ENCODE assay signal across 8 cellular contexts in the genomic region with DNA sequence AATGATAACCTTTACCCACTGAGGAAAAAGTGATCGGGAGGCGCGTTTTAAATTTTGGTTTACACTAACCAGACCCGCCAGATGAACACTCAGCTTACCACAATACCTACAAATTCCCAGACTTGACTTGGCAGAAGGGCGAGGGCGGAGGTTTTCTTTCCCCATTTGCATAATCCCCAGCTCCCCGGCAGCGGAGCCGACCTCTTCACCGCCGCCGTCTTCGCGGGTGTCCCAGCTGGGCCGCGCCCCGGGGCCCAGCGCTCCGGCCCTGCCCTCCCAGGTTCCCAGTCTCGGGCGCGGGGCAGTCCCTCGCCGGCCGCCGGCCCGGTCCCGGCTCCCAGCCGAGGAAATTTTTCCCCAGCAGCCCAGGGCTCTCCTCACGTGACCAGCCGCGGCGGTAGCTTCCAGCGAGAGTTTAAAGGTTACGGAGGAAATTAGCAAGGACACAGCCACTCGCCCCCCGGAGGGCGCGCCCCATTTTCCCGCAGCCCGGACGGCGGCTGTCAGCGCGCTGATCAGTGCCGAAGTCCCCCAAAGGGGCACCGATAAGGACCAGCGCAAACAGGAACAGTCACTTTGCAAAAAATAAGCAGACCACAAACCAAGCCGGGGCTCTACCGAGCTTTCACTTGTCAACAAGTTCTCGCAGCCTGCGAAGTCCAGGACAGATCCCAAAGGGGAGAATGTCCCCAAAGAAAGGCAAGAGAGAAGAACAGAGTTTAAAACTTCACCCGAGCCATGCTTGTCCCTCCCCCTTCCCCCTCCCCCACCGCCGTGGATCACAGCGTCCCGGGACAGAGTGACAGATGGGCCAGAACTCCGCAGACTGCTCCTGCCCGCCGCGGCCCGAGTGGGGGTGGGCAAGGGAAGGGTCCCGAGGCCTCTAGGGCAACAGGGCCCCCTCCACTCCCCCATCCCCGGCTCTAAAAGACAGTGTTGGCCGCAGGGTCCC. TPM values are rescaled to one million over a fixed set of nuclear protein-coding genes. Genes with fewer than 3 reads are reported as not detected.
DNase-seq lines count a peak whose midpoint lies in the region; FAIRE-seq and TF ChIP-seq lines count a peak whose summit lies in the region.

No MANE protein-coding gene starts in this region.

- H3K9me2 ChIP-seq in MM.1S (replicated peaks; ENCODE audit: insufficient read depth, low read length), result no peaks in the 10 kb centered on the region

- H3K4me1 ChIP-seq in MM.1S (ENCODE audit: low read length) (peaks cover 11% of the 10 kb centered on the region; the same call in 1 of the 2 replicates), liver (ENCODE audit: control insufficient read depth in 4 of 4, insufficient read depth in 4 of 4, low read length in 3 of 4) (peaks cover 7 to 25% (median 16%) of the 10 kb centered on the region in 4 donors)

- peak; percentile 82 for DNase-seq in GM03348 (ENCODE audit: low spot score)
- DNase-seq in H54 (ENCODE audit: insufficient read length, low spot score), result peak; percentile 70
- DNase-seq in MM.1S, result peak; percentile 63
- DNase-seq in activated CD4-positive, alpha-beta T cell treated with anti-CD3 and anti-CD28 coated beads for 48 hours, result peak; percentile 64
- peak; percentile 30 for DNase-seq in dedifferentiated amniotic fluid mesenchymal stem cell (ENCODE audit: extremely low spot score)
- peak; percentile 60 for DNase-seq in stimulated activated CD4-positive, alpha-beta T cell treated with anti-CD3 and anti-CD28 coated beads, Interleukin-4, amount 100 ng/mL, for 24 hours
- no peak for DNase-seq in NCI-H1930 (lab: John Stamatoyannopoulos, UW)

- H3F3A ChIP-seq in MM.1S (ENCODE audit: insufficient read depth, low read length), result peaks cover 10% of the 10 kb centered on the region; the same call in 1 of the 2 replicates

- H3K36me3 ChIP-seq in MM.1S (replicated peaks; ENCODE audit: insufficient read depth, low read length) (no peaks in the 10 kb centered on the region), liver (ENCODE audit: control insufficient read depth in 4 of 4, insufficient read depth in 3 of 4, low read depth in 1 of 4, low read length in 3 of 4) (no peaks in the 10 kb centered on the region)

- no peak for FAIRE-seq in H54 (lab: Jason Lieb, UNC)

- TF ChIP-seq CTCF in MM.1S (IDR thresholded peaks at IDR 0.05; ENCODE audit: low read length) (no peak), liver (IDR thresholded peaks at IDR 0.05; ENCODE audit: low read depth, low read length, missing input control) (no peak)

- H3K27me3 ChIP-seq in MM.1S (replicated peaks; ENCODE audit: insufficient read depth, low read length) (no peaks in the 10 kb centered on the region), liver (ENCODE audit: control insufficient read depth in 4 of 4, insufficient read depth in 4 of 4, low read length in 3 of 4) (no peaks in the 10 kb centered on the region)

- H3K9me3 ChIP-seq in MM.1S (replicated peaks; ENCODE audit: insufficient read depth, low read length) (no peaks in the 10 kb centered on the region), liver (ENCODE audit: control insufficient read depth in 4 of 4, low read length in 3 of 4) (no peaks in the 10 kb centered on the region)

- H3K4me3 ChIP-seq in MM.1S (ENCODE audit: low read length) (peak overlapping the region; percentile 72), liver (ENCODE audit: low read depth in 1 of 3, low read length in 3 of 3) (peak overlapping the region; percentile 82 to 86 (median 83))

- peak overlapping the region; percentile 57 for H2AFZ ChIP-seq in MM.1S (ENCODE audit: low read length)

- WGBS in liver, result under 1% methylated on average over 65 of the region's 65 CpGs

- no peaks in the 10 kb centered on the region for H4K20me1 ChIP-seq in MM.1S (ENCODE audit: insufficient read depth, low read length)

- TF ChIP-seq RAD21 in liver (IDR thresholded peaks at IDR 0.05), result no peak

- H3K27ac ChIP-seq in MM.1S (ENCODE audit: low read length) (peak overlapping the region; percentile 57; the same call in 1 of the 2 replicates), liver (ENCODE audit: low read depth in 1 of 2, low read length in 2 of 2) (peak overlapping the region; percentile 98 to 99)

- peaks cover 30% of the 10 kb centered on the region for H3K79me2 ChIP-seq in MM.1S (ENCODE audit: low read length)

- H3K9ac ChIP-seq in MM.1S (ENCODE audit: low read length) (peak overlapping the region; percentile 65), liver (ENCODE audit: low read depth in 1 of 2, low read length in 2 of 2) (peak overlapping the region; percentile 89 to 99)

- TF ChIP-seq POLR2A in H54 (IDR thresholded peaks at IDR 0.05; ENCODE audit: low read depth, low read length), result no peak

- H3K4me2 ChIP-seq in MM.1S (ENCODE audit: low read depth, low read length), result peak overlapping the region; percentile 81

TF ChIP-seq in liver, 16 proteins besides CTCF, POLR2A, EP300 and RAD21:
- TF ChIP-seq TAF1 (conservative IDR thresholded peaks at IDR 0.05), result peak; percentile 39
- TF ChIP-seq YY1 (IDR thresholded peaks at IDR 0.05), result peak; percentile 34
- TF ChIP-seq RXRA (IDR thresholded peaks at IDR 0.05), result peak; percentile 38 to 47
- TF ChIP-seq, protein P1, sequence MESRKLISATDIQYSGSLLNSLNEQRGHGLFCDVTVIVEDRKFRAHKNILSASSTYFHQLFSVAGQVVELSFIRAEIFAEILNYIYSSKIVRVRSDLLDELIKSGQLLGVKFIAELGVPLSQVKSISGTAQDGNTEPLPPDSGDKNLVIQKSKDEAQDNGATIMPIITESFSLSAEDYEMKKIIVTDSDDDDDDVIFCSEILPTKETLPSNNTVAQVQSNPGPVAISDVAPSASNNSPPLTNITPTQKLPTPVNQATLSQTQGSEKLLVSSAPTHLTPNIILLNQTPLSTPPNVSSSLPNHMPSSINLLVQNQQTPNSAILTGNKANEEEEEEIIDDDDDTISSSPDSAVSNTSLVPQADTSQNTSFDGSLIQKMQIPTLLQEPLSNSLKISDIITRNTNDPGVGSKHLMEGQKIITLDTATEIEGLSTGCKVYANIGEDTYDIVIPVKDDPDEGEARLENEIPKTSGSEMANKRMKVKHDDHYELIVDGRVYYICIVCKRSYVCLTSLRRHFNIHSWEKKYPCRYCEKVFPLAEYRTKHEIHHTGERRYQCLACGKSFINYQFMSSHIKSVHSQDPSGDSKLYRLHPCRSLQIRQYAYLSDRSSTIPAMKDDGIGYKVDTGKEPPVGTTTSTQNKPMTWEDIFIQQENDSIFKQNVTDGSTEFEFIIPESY (IDR thresholded peaks at IDR 0.05), result no peak
- TF ChIP-seq ATF3 (IDR thresholded peaks at IDR 0.05), result no peak
- TF ChIP-seq NR2F2 (IDR thresholded peaks at IDR 0.05), result peak; percentile 56
- no peak for TF ChIP-seq FOXA1 (IDR thresholded peaks at IDR 0.05)
- no peak for TF ChIP-seq HNF4G (IDR thresholded peaks at IDR 0.05)
- peak in 1 of 2 donors; percentile 51 for TF ChIP-seq EGR1 (IDR thresholded peaks at IDR 0.05; ENCODE audit: low read depth in 2 of 2)
- peak; percentile 43 for TF ChIP-seq SP1 (IDR thresholded peaks at IDR 0.05)
- peak in 1 of 2 donors; percentile 28 for TF ChIP-seq HNF4A (conservative IDR thresholded peaks at IDR 0.05)
- no peak for TF ChIP-seq GABPA (IDR thresholded peaks at IDR 0.05 in 1 of 2, conservative IDR thresholded peaks at IDR 0.05 in 1 of 2)
- no peak for TF ChIP-seq JUND (IDR thresholded peaks at IDR 0.05)
- TF ChIP-seq, protein P2, sequence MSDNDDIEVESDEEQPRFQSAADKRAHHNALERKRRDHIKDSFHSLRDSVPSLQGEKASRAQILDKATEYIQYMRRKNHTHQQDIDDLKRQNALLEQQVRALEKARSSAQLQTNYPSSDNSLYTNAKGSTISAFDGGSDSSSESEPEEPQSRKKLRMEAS (IDR thresholded peaks at IDR 0.05), result no peak
- no peak for TF ChIP-seq FOXA2 (IDR thresholded peaks at IDR 0.05)
- TF ChIP-seq, protein P3, sequence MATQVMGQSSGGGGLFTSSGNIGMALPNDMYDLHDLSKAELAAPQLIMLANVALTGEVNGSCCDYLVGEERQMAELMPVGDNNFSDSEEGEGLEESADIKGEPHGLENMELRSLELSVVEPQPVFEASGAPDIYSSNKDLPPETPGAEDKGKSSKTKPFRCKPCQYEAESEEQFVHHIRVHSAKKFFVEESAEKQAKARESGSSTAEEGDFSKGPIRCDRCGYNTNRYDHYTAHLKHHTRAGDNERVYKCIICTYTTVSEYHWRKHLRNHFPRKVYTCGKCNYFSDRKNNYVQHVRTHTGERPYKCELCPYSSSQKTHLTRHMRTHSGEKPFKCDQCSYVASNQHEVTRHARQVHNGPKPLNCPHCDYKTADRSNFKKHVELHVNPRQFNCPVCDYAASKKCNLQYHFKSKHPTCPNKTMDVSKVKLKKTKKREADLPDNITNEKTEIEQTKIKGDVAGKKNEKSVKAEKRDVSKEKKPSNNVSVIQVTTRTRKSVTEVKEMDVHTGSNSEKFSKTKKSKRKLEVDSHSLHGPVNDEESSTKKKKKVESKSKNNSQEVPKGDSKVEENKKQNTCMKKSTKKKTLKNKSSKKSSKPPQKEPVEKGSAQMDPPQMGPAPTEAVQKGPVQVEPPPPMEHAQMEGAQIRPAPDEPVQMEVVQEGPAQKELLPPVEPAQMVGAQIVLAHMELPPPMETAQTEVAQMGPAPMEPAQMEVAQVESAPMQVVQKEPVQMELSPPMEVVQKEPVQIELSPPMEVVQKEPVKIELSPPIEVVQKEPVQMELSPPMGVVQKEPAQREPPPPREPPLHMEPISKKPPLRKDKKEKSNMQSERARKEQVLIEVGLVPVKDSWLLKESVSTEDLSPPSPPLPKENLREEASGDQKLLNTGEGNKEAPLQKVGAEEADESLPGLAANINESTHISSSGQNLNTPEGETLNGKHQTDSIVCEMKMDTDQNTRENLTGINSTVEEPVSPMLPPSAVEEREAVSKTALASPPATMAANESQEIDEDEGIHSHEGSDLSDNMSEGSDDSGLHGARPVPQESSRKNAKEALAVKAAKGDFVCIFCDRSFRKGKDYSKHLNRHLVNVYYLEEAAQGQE (IDR thresholded peaks at IDR 0.05), result no peak
TF ChIP-seq in liver: peak in this region for 7.

RNA-seq across cellular contexts. Expression of gene PRKCE, which starts 1.3 kb away (rescaled TPM):
- total RNA-seq in liver, result 10 to 100 TPM in 1 of 2 donors, 1 to 10 TPM in 1; 2.5 to 38.6 TPM
- polyA plus RNA-seq in liver, result 1 to 10 TPM; 3.9 to 7.7 TPM

RNA-seq across cellular contexts. Expression of gene SRBD1, which starts 39.1 kb away (rescaled TPM):
- 10 to 100 TPM; 14.3 to 22.2 TPM for total RNA-seq in liver
- 1 to 10 TPM; 4.0 to 5.7 TPM for polyA plus RNA-seq in liver

Comparison
In these comparisons a context has a peak if more than half of its experiments do, and no peak if none do; other contexts are left out.
1. DNase-seq: peak in GM03348 (single experiment), H54 (single experiment), MM.1S (single experiment), activated CD4-positive, alpha-beta T cell treated with anti-CD3 and anti-CD28 coated beads for 48 hours (single experiment), dedifferentiated amniotic fluid mesenchymal stem cell (single experiment) and stimulated activated CD4-positive, alpha-beta T cell treated with anti-CD3 and anti-CD28 coated beads, Interleukin-4, amount 100 ng/mL, for 24 hours (single experiment); none in NCI-H1930 (0 of 2).